8 cellular contexts compared by ENCODE assay signal in the genomic region with DNA sequence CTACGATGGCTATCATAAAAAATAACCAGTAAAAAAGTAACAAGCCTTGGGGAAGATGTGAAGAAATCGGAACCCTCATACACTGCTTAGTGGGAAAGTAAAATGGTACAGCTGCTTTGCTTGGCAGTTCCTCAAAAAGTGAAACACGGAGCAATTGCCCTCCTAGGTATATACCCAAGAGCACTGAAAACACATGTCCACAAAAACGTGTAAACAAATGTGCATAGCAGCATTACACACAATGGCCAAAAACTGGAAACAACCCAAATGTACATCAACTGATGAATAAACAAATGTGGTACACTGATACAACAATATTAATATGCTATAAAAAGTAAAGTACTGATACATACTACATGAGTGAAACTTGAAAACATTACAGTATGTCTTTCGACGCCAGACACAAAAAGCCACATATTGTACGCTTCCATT. TPM values are rescaled to one million over a fixed set of nuclear protein-coding genes. Genes with fewer than 3 reads are reported as not detected.
DNase-seq lines count a peak whose midpoint lies in the region; ATAC-seq and TF ChIP-seq lines count a peak whose summit lies in the region.

No MANE protein-coding gene starts in this region.

- no peaks in the 10 kb centered on the region for H3K9me2 ChIP-seq in Loucy (replicated peaks; ENCODE audit: low read depth, low read length)

- H3K27me3 Mint-ChIP-seq in neural progenitor cell (ENCODE audit: insufficient read depth, low read depth): peaks cover 18% of the 10 kb centered on the region

- H3K4me2 ChIP-seq in Loucy (ENCODE audit: low read depth, low read length, poor library complexity, severe bottlenecking): peak overlapping the region; percentile 83
- no peak overlapping the region for H3K4me2 ChIP-seq in neural progenitor cell

- H3K27me3 ChIP-seq in Loucy (ENCODE audit: insufficient read depth, low read length, poor library complexity, severe bottlenecking): no peaks in the 10 kb centered on the region
- peaks cover 64% of the 10 kb centered on the region for H3K27me3 ChIP-seq in neural progenitor cell

- H3K27ac ChIP-seq in neural progenitor cell: no peak overlapping the region

- H2AFZ ChIP-seq in Loucy (ENCODE audit: low read length) (no peak overlapping the region), neural progenitor cell (replicated peaks) (no peak overlapping the region)

- peak overlapping the region; percentile 8 for H3K27ac Mint-ChIP-seq in neural progenitor cell

- H3K36me3 ChIP-seq in Loucy (ENCODE audit: insufficient read depth, low read length) (no peaks in the 10 kb centered on the region), neural progenitor cell (no peaks in the 10 kb centered on the region)

- no peaks in the 10 kb centered on the region for H3K79me2 ChIP-seq in Loucy (ENCODE audit: insufficient read depth, low read length)
- no peaks in the 10 kb centered on the region for H3K79me2 ChIP-seq in neural progenitor cell (ENCODE audit: low read depth)

- no peaks in the 10 kb centered on the region for H3K9me3 Mint-ChIP-seq in neural progenitor cell

- H3K9ac ChIP-seq in Loucy (ENCODE audit: low read depth, low read length, poor library complexity, severe bottlenecking): no peak overlapping the region
- H3K9ac ChIP-seq in neural progenitor cell: no peak overlapping the region

- TF ChIP-seq CTCF in Loucy (conservative IDR thresholded peaks at IDR 0.05; ENCODE audit: low read length) (no peak), choroid plexus epithelial cell (conservative IDR thresholded peaks at IDR 0.05; ENCODE audit: low read depth, low read length) (no peak), neural progenitor cell (IDR thresholded peaks at IDR 0.05) (no peak)

- no peaks in the 10 kb centered on the region for H3F3A ChIP-seq in Loucy (ENCODE audit: low read depth)
- H3F3A ChIP-seq in neural progenitor cell (ENCODE audit: low read depth): no peaks in the 10 kb centered on the region

- peak; percentile 50 for DNase-seq in DMS79 treated with DMSO at 0.1 percent for 48 hours (lab: John Stamatoyannopoulos, UW)
- no peak for DNase-seq in choroid plexus epithelial cell (ENCODE audit: low read depth)
- no peak for DNase-seq in neural progenitor cell (ENCODE audit: low spot score)
- no peak for DNase-seq in left cardiac atrium

- H3K36me3 Mint-ChIP-seq in neural progenitor cell: peaks cover 2% of the 10 kb centered on the region

- ATAC-seq in HG03565 (IDR thresholded peaks at IDR 0.05; ENCODE audit: unreplicated experiment) (no peak), HG02759 (IDR thresholded peaks at IDR 0.05; ENCODE audit: unreplicated experiment) (no peak), HG02840 (IDR thresholded peaks at IDR 0.05; ENCODE audit: low FRiP score, unreplicated experiment) (no peak), left cardiac atrium (no peak)

- H3K4me3 ChIP-seq in Loucy (ENCODE audit: low read length, poor library complexity, severe bottlenecking): peak overlapping the region; percentile 84
- peak overlapping the region; percentile 85 for H3K4me3 ChIP-seq in choroid plexus epithelial cell (ENCODE audit: low read depth, low read length)
- no peak overlapping the region for H3K4me3 ChIP-seq in neural progenitor cell

- H3K4me1 ChIP-seq in Loucy (ENCODE audit: insufficient read depth, low read length, poor library complexity, severe bottlenecking): peaks cover 14% of the 10 kb centered on the region
- H3K4me1 ChIP-seq in neural progenitor cell: no peaks in the 10 kb centered on the region

- H3K9me3 ChIP-seq in Loucy (ENCODE audit: insufficient read depth, low read depth, low read length) (no peaks in the 10 kb centered on the region), neural progenitor cell (ENCODE audit: low read depth) (no peaks in the 10 kb centered on the region)

- H4K20me1 ChIP-seq in Loucy (ENCODE audit: insufficient read depth, low read length, poor library complexity, severe bottlenecking) (no peaks in the 10 kb centered on the region), neural progenitor cell (ENCODE audit: low read depth) (no peaks in the 10 kb centered on the region)

- peak overlapping the region; percentile 90 for H3K4me3 Mint-ChIP-seq in neural progenitor cell

- peaks cover 22% of the 10 kb centered on the region for H3K4me1 Mint-ChIP-seq in neural progenitor cell

- intact Hi-C loops in left cardiac atrium (cut with DNase I): no loop called here

RNA-seq across cellular contexts. Expression of a gene that starts 1.2 kb away (rescaled TPM):
- 1.7 and 11.9 TPM in 2 replicates for total RNA-seq in neural progenitor cell (ENCODE audit: low replicate concordance)
- 10 to 100 TPM; 11.7 to 12.0 TPM for total RNA-seq in left cardiac atrium

RNA-seq across cellular contexts. Expression of a gene that starts 29.2 kb away (rescaled TPM):
- total RNA-seq in neural progenitor cell (ENCODE audit: low replicate concordance) (8.6 and 8.9 TPM in 2 replicates), left cardiac atrium (10 to 100 TPM; 10.4 to 10.5 TPM)
